ENCODE assay signal across 32 cellular contexts in the genomic region with DNA sequence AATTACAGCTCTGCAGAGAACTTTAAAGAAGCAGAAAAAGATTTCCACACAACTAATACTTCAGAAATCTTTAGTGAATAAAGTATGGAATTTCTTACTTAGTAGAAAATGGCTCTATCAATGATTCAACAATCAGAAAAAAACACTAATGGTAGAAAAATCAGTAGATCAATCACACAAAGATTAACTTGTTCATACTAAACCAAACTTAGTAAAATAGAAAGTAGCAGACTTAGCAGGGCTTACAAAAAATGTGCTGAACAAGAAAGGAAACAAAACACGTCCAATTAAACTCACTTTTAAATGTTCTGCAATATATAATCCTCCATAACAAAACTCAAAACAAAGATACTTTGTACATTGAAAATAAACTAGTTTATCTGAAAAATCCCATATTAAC. TPM values are rescaled to one million over a fixed set of nuclear protein-coding genes. Genes with fewer than 3 reads are reported as not detected.
"Had no signal": no experiment of that assay in that cellular context is flagged by ENCODE, and none has a peak within 500 bp of the region (broad histone marks: within the 10 kb centered on the region; RNA-seq: fewer than 3 reads in every experiment).

No MANE protein-coding gene starts in this region.

- H3K4me3 ChIP-seq: left lung, lower lobe of right lung, psoas muscle, right lobe of liver, smooth muscle cell, stomach, testis, thyroid gland, transverse colon, upper lobe of left lung, vagina had no signal

- ATAC-seq: left colon; left lung; lower lobe of right lung; naive thymus-derived CD8-positive, alpha-beta T cell; psoas muscle; right lobe of liver; stimulated activated naive B cell treated with anti-CD40 and anti-IgM and Interleukin-4, amounts not matched to agents 10 μg/mL and 1 μg/mL and 100 μg/mL, for 72 hours; stimulated activated naive CD8-positive, alpha-beta T cell treated with anti-CD3 and anti-CD28 coated beads, Interleukin-15, Interleukin-2, amounts not matched to agents 100 U/mL and 50 U/mL, for 24 hours had no signal

- H3K4me1 ChIP-seq: left lung, lower lobe of right lung, psoas muscle, right lobe of liver, stomach, testis, thyroid gland, transverse colon, upper lobe of left lung, vagina had no signal

- H3K27ac Mint-ChIP-seq: immature natural killer cell; naive thymus-derived CD8-positive, alpha-beta T cell; nephron; stimulated activated naive B cell treated with anti-CD40 and anti-IgM and Interleukin-4, amounts not matched to agents 10 μg/mL and 1 μg/mL and 100 μg/mL, for 72 hours had no signal

- H3K79me2 ChIP-seq: parathyroid adenoma had no signal

- H3K36me3 ChIP-seq: left lung, lower lobe of right lung, neutrophil, right lobe of liver, thyroid gland, transverse colon, vagina had no signal

- H3K4me3 Mint-ChIP-seq: immature natural killer cell; naive thymus-derived CD8-positive, alpha-beta T cell; nephron; neural crest cell; stimulated activated naive B cell treated with anti-CD40 and anti-IgM and Interleukin-4, amounts not matched to agents 10 μg/mL and 1 μg/mL and 100 μg/mL, for 72 hours had no signal

- H3K9me3 Mint-ChIP-seq: immature natural killer cell; naive thymus-derived CD8-positive, alpha-beta T cell; nephron; stimulated activated naive B cell treated with anti-CD40 and anti-IgM and Interleukin-4, amounts not matched to agents 10 μg/mL and 1 μg/mL and 100 μg/mL, for 72 hours had no signal

- DNase-seq: hypothalamus; immature natural killer cell; kidney; left colon; left lung; lower lobe of right lung; mammary epithelial cell; mesenchymal stem cell; naive thymus-derived CD8-positive, alpha-beta T cell; occipital lobe; psoas muscle; right lobe of liver; stimulated activated CD4-positive, alpha-beta T cell treated with anti-CD3 and anti-CD28 coated beads, Interleukin-1b, Interleukin-23, amount 100 ng/mL, for 48 hours; stimulated activated CD4-positive, alpha-beta T cell treated with anti-CD3 and anti-CD28 coated beads, Interleukin-2, amount 100 ng/mL, for 48 hours; stimulated activated CD4-positive, alpha-beta T cell treated with anti-CD3 and anti-CD28 coated beads, Interleukin-4, amount 100 ng/mL, for 4 hours; stimulated activated CD8-positive, alpha-beta memory T cell treated with anti-CD3 and anti-CD28 coated beads, Interleukin-4, amount 100 ng/mL, for 48 hours; stimulated activated naive B cell treated with anti-CD40 and anti-IgM and Interleukin-4, amounts not matched to agents 10 μg/mL and 1 μg/mL and 100 μg/mL, for 72 hours; stimulated activated naive CD8-positive, alpha-beta T cell treated with anti-CD3 and anti-CD28 coated beads, Interleukin-15, Interleukin-2, amounts not matched to agents 100 U/mL and 50 U/mL, for 24 hours; stomach; testis; thyroid gland; transverse colon; upper lobe of left lung had no signal

- H3K9ac ChIP-seq: parathyroid adenoma had no signal

- H3K4me2 ChIP-seq: smooth muscle cell had no signal

- H3K27ac ChIP-seq: left lung, lower lobe of right lung, neutrophil, parathyroid adenoma, psoas muscle, right lobe of liver, stomach, testis, thyroid gland, transverse colon, upper lobe of left lung, vagina had no signal

- FAIRE-seq: islet of Langerhans, kidney had no signal

- H3K27me3 Mint-ChIP-seq: naive thymus-derived CD8-positive, alpha-beta T cell; stimulated activated naive B cell treated with anti-CD40 and anti-IgM and Interleukin-4, amounts not matched to agents 10 μg/mL and 1 μg/mL and 100 μg/mL, for 72 hours had no signal

- H3K9me3 ChIP-seq: left lung, lower lobe of right lung, neutrophil, psoas muscle, right lobe of liver, stomach, testis, thyroid gland, transverse colon, upper lobe of left lung, vagina had no signal

- H3K27me3 ChIP-seq: left lung, neutrophil, right lobe of liver, stomach, testis, thyroid gland, transverse colon, upper lobe of left lung, vagina had no signal

- H2AFZ ChIP-seq: parathyroid adenoma had no signal

- H3K4me1 Mint-ChIP-seq: immature natural killer cell; naive thymus-derived CD8-positive, alpha-beta T cell; neural crest cell; stimulated activated naive B cell treated with anti-CD40 and anti-IgM and Interleukin-4, amounts not matched to agents 10 μg/mL and 1 μg/mL and 100 μg/mL, for 72 hours had no signal

RNA-seq across cellular contexts. Expression of a gene that starts 52.8 kb away (rescaled TPM):
- total RNA-seq: lower lobe of right lung; mammary epithelial cell; mucosa of gallbladder; naive thymus-derived CD8-positive, alpha-beta T cell; neural crest cell; osteocyte; smooth muscle cell; vagina had no signal
